In the genomic region with DNA sequence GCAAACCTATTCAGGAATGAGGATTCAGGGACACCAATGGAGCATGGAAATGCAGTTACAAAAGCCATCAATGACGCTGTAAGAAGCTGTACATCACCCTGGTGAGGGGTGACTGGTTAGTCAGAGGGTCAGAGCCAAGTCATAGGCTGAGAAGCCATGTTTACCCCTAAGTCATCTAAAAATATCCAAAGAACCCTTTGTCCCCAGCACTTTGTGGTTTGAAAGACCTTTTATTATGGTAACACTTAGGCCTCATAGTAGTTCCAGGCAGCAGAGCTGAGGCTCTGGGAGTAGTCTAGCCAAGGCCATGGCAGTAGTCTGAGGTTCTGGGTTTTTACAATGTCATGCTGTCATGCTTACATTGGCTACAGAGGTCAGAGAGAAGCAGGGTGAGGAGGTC, we compare ENCODE assay signal across 1 cellular context.
TF ChIP-seq lines count a peak whose summit lies in the region.

No MANE protein-coding gene starts in this region.

TF ChIP-seq in WTC11, 78 proteins besides CTCF, POLR2A, EP300 and RAD21 (continued from another document):
- no peak for TF ChIP-seq ZNF263 (CRISPR knock-in tag; IDR thresholded peaks at IDR 0.05; ENCODE audit: low read depth)
